In genomic region chr14:64758025-64758521, GRCh38 we compare ENCODE assay signal across 11 cellular contexts. TPM values are rescaled to one million over a fixed set of nuclear protein-coding genes. Genes with fewer than 3 reads are reported as not detected.
A peak's percentile ranks its signal among the peaks of the same experiment; 100 is the strongest.
DNase-seq lines count a peak whose midpoint lies in the region; ATAC-seq and TF ChIP-seq lines count a peak whose summit lies in the region.
"Had no signal": no experiment of that assay in that cellular context is flagged by ENCODE, and none has a peak within 500 bp of the region (broad histone marks: within the 10 kb centered on the region; RNA-seq: fewer than 3 reads in every experiment).

No MANE protein-coding gene starts in this region.

- H3K36me3 Mint-ChIP-seq in dendritic cell treated with granulocyte-macrophage colony-stimulating factor and Interleukin-4, amounts not matched to agents 40 ng/mL and 50 ng/mL, for 4 days (ENCODE audit: low read depth), result no peaks in the 10 kb centered on the region

- intact Hi-C loops in Right ventricle myocardium superior (cut with DNase I), result no loop called here
- intact Hi-C loops in dendritic cell treated with granulocyte-macrophage colony-stimulating factor and Interleukin-4, amounts not matched to agents 40 ng/mL and 50 ng/mL, for 4 days (cut with micrococcal nuclease), result loop anchor here (5.0 kb wide), 1 partner anchor 36 kb away; no protein-coding TSS in a partner anchor

- H3K27ac ChIP-seq in cardiac muscle cell (peak overlapping the region; percentile 80), mesodermal cell (ENCODE audit: low read depth, low read length, severe bottlenecking) (peak overlapping the region; percentile 77)
- H3K27ac ChIP-seq: C4-2B had no signal

- H3K9me3 ChIP-seq in cardiac muscle cell (ENCODE audit: low read depth), result no peaks in the 10 kb centered on the region
- no peaks in the 10 kb centered on the region for H3K9me3 ChIP-seq in mesodermal cell (ENCODE audit: control insufficient read depth, low read length)

- H3K4me3 ChIP-seq in cardiac muscle cell (no peak overlapping the region), mesodermal cell (ENCODE audit: extremely low read depth, insufficient read depth, low read length, poor library complexity, severe bottlenecking) (no peak overlapping the region)

- TF ChIP-seq CTCF in cardiac muscle cell (IDR thresholded peaks at IDR 0.05; ENCODE audit: low read depth, low read length), result no peak

- H3K27me3 Mint-ChIP-seq in dendritic cell treated with granulocyte-macrophage colony-stimulating factor and Interleukin-4, amounts not matched to agents 40 ng/mL and 50 ng/mL, for 4 days, result peaks cover 53% of the 10 kb centered on the region

- no peaks in the 10 kb centered on the region for H3K27me3 ChIP-seq in cardiac muscle cell

- H3K36me3 ChIP-seq in cardiac muscle cell (no peaks in the 10 kb centered on the region), mesodermal cell (ENCODE audit: control insufficient read depth, insufficient read depth, low read length) (no peaks in the 10 kb centered on the region)

- peak overlapping the region; percentile 6 for H3K27ac Mint-ChIP-seq in dendritic cell treated with granulocyte-macrophage colony-stimulating factor and Interleukin-4, amounts not matched to agents 40 ng/mL and 50 ng/mL, for 4 days
- H3K27ac Mint-ChIP-seq: activated CD4-positive, alpha-beta T cell treated with anti-CD3 and anti-CD28 coated beads, Interleukin-2, amount 10 ng/mL, durations not matched to agents 24 days and 14 days had no signal

- DNase-seq in cardiac muscle cell (ENCODE audit: low read depth in 1 of 2, low spot score in 1 of 2), result peak in 1 of 2 donors; percentile 28
- DNase-seq in Right ventricle myocardium superior, result no peak
- DNase-seq in putamen (ENCODE audit: low spot score), result no peak
- no peak for DNase-seq in globus pallidus (ENCODE audit: low spot score)
- DNase-seq: activated CD4-positive, alpha-beta T cell treated with anti-CD3 and anti-CD28 coated beads, Interleukin-2, amount 10 ng/mL, durations not matched to agents 24 days and 14 days; cortex of kidney had no signal

- WGBS in mesodermal cell (ENCODE audit: insufficient coverage in 2 of 2), 2 experiments, result 76 to 86% methylated on average over 1 to 2 of the region's 3 CpGs

- no peak overlapping the region for H3K4me3 Mint-ChIP-seq in dendritic cell treated with granulocyte-macrophage colony-stimulating factor and Interleukin-4, amounts not matched to agents 40 ng/mL and 50 ng/mL, for 4 days
- H3K4me3 Mint-ChIP-seq: activated CD4-positive, alpha-beta T cell treated with anti-CD3 and anti-CD28 coated beads, Interleukin-2, amount 10 ng/mL, durations not matched to agents 24 days and 14 days had no signal

- no peaks in the 10 kb centered on the region for H3K9me3 Mint-ChIP-seq in dendritic cell treated with granulocyte-macrophage colony-stimulating factor and Interleukin-4, amounts not matched to agents 40 ng/mL and 50 ng/mL, for 4 days
- H3K9me3 Mint-ChIP-seq: activated CD4-positive, alpha-beta T cell treated with anti-CD3 and anti-CD28 coated beads, Interleukin-2, amount 10 ng/mL, durations not matched to agents 24 days and 14 days had no signal

- peaks cover 7% of the 10 kb centered on the region for H3K4me1 Mint-ChIP-seq in dendritic cell treated with granulocyte-macrophage colony-stimulating factor and Interleukin-4, amounts not matched to agents 40 ng/mL and 50 ng/mL, for 4 days (ENCODE audit: low read depth)

- H3K4me1 ChIP-seq in cardiac muscle cell (ENCODE audit: low read depth) (peaks cover 36% of the 10 kb centered on the region), mesodermal cell (ENCODE audit: control insufficient read depth, insufficient read depth, low read length, poor library complexity, severe bottlenecking) (peaks cover 50% of the 10 kb centered on the region)

- ATAC-seq in Right ventricle myocardium superior (ENCODE audit: poor library complexity), result no peak
- ATAC-seq in GM21576 (IDR thresholded peaks at IDR 0.05; ENCODE audit: unreplicated experiment), result no peak
- ATAC-seq in HG02840 (IDR thresholded peaks at IDR 0.05; ENCODE audit: low FRiP score, unreplicated experiment), result no peak

RNA-seq across cellular contexts. Expression of gene PLEKHG3, which starts 53.8 kb away (rescaled TPM):
- total RNA-seq in cardiac muscle cell (54.8 and 72.2 TPM in 2 replicates), Right ventricle myocardium superior (16.6 TPM)
- 17.7 and 19.2 TPM in 2 replicates for polyA plus RNA-seq in cardiac muscle cell
- polyA plus RNA-seq in mesodermal cell (2013, experiment 1 of 2), result 46.7 TPM
- 42.4 TPM for polyA plus RNA-seq in mesodermal cell (2013, experiment 2 of 2)
